10 cellular contexts compared by ENCODE assay signal in the genomic region with DNA sequence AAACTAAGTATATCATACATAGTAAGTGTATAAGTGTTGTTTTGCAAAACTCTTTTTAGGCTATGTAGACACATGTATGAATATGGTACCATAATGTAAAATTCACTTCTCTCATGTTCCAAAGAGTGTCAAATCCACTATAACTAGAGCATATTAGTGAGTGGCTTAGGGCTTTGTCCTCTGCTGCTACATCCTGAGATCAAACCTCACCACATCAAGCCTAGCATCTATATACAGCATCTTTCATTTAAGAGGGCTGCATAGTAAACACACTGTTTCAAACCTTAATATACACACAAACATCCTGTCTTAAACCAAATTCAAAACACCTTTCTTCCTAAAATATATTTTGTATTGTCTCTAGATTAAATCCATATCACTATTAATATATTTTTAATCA. TPM values are rescaled to one million over a fixed set of nuclear protein-coding genes. Genes with fewer than 3 reads are reported as not detected.
DNase-seq lines count a peak whose midpoint lies in the region; ATAC-seq, FAIRE-seq and TF ChIP-seq lines count a peak whose summit lies in the region.
"Had no signal": no experiment of that assay in that cellular context is flagged by ENCODE, and none has a peak within 500 bp of the region (broad histone marks: within the 10 kb centered on the region; RNA-seq: fewer than 3 reads in every experiment).

No MANE protein-coding gene starts in this region.

- TF ChIP-seq POLR2A in HepG2 (IDR thresholded peaks at IDR 0.05; ENCODE audit: insufficient read depth in 1 of 2, low read depth in 2 of 2, low read length in 2 of 2) = no peak

- H3K4me1 ChIP-seq in left ventricle myocardium inferior (peaks cover 100% of the 10 kb centered on the region), HepG2 (ENCODE audit: insufficient read depth, low read length) (peaks cover 31% of the 10 kb centered on the region), urinary bladder (ENCODE audit: insufficient read depth) (peaks cover 5% of the 10 kb centered on the region), pancreas (peaks cover 29 to 56% (median 42%) of the 10 kb centered on the region in 3 donors)

- H3K27ac ChIP-seq in left ventricle myocardium inferior (replicated peaks) (peak overlapping the region; percentile 86), HepG2 (ENCODE audit: extremely low read length, insufficient read depth, low read length) (no peak overlapping the region), urinary bladder (ENCODE audit: low read depth) (no peak overlapping the region), pancreas (peak overlapping the region in 2 of 4 donors; percentile 60 to 83)

- no peak for DNase-seq in left ventricle myocardium inferior
- DNase-seq in Right ventricle myocardium inferior (ENCODE audit: missing footprints) = no peak
- no peak for DNase-seq in activated CD8-positive, alpha-beta T cell treated with anti-CD3 and anti-CD28 coated beads for 36 hours
- DNase-seq in HepG2 (ENCODE audit: low spot score) = no peak
- no peak for DNase-seq in NCI-H2171 (lab: John Stamatoyannopoulos, UW)
- no peak for DNase-seq in MCF 10A (ENCODE audit: unreplicated experiment)
- DNase-seq in pancreas = no peak
- DNase-seq: C1 segment of cervical spinal cord, NCI-H2081 had no signal

- H3K4me2 ChIP-seq in HepG2 (ENCODE audit: low read depth, low read length) = no peak overlapping the region

- no peak for TF ChIP-seq RAD21 in HepG2 (CRISPR knock-in tag; IDR thresholded peaks at IDR 0.05)

- H3K27me3 ChIP-seq in left ventricle myocardium inferior (ENCODE audit: low read depth) (no peaks in the 10 kb centered on the region), HepG2 (ENCODE audit: control insufficient read depth in 1 of 2, insufficient read depth in 2 of 2, low read length in 2 of 2) (no peaks in the 10 kb centered on the region), pancreas (no peaks in the 10 kb centered on the region)

- no peaks in the 10 kb centered on the region for H3K9me3 Mint-ChIP-seq in activated CD8-positive, alpha-beta T cell treated with anti-CD3 and anti-CD28 coated beads for 36 hours
- no peaks in the 10 kb centered on the region for H3K9me3 Mint-ChIP-seq in MCF 10A (ENCODE audit: unreplicated experiment)

- H3K9ac ChIP-seq in HepG2 (ENCODE audit: insufficient read depth, low read depth, low read length) = no peak overlapping the region

- no peak for ATAC-seq in Right ventricle myocardium inferior
- peak; percentile 27 for ATAC-seq in activated CD8-positive, alpha-beta T cell treated with anti-CD3 and anti-CD28 coated beads for 36 hours
- ATAC-seq in HepG2 = no peak
- no peak for ATAC-seq in pancreas

- no peak for TF ChIP-seq EP300 in HepG2 (IDR thresholded peaks at IDR 0.05; ENCODE audit: low read depth in 2 of 2, low read length in 2 of 2)
- no peak for TF ChIP-seq EP300 in HepG2 (CRISPR knock-in tag; IDR thresholded peaks at IDR 0.05; ENCODE audit: borderline replicate concordance)

- peak overlapping the region; percentile 99 for H3K4me3 Mint-ChIP-seq in activated CD8-positive, alpha-beta T cell treated with anti-CD3 and anti-CD28 coated beads for 36 hours
- no peak overlapping the region for H3K4me3 Mint-ChIP-seq in MCF 10A (ENCODE audit: unreplicated experiment)

- peak overlapping the region; percentile 92 for H3K27ac Mint-ChIP-seq in activated CD8-positive, alpha-beta T cell treated with anti-CD3 and anti-CD28 coated beads for 36 hours
- no peak overlapping the region for H3K27ac Mint-ChIP-seq in MCF 10A (ENCODE audit: low read depth, unreplicated experiment)

- H3K36me3 Mint-ChIP-seq in activated CD8-positive, alpha-beta T cell treated with anti-CD3 and anti-CD28 coated beads for 36 hours (ENCODE audit: low read depth) = peaks cover 58% of the 10 kb centered on the region
- peaks cover 43% of the 10 kb centered on the region for H3K36me3 Mint-ChIP-seq in MCF 10A (ENCODE audit: insufficient read depth, unreplicated experiment)

- CTCF ChIA-PET in activated CD8-positive, alpha-beta T cell treated with anti-CD3 and anti-CD28 coated beads for 36 hours (lab: Charles Lee) = interaction anchor here (0.9 to 2.1 kb wide), 3 partner anchors 9 to 40 kb away, joined by 3 to 8 read pairs (median 5); a partner anchor contains a TSS
- CTCF ChIA-PET in HepG2 (lab: Yijun Ruan, JAX; ENCODE audit: low intra/inter-chr PET ratio, low total read pairs) = no interaction called here
- CTCF ChIA-PET in MCF 10A (lab: Yijun Ruan, JAX) = no interaction called here

- FAIRE-seq in HepG2 (lab: Jason Lieb, UNC) (no peak), pancreas (lab: Jason Lieb, UNC) (no peak)

- BruUV-seq in HepG2 (replicated peaks; lab: Mats Ljungman, UMichigan) (TSS peak; percentile 12), MCF 10A (replicated peaks; lab: Mats Ljungman, UMichigan) (no TSS peak)

- in situ Hi-C loops in HepG2 (cut with HindIII; ENCODE audit: extremely low pct_ligation_motif_present, low pct_unique_long_range_greater_than_20kb) = no loop called here

- H3K27me3 Mint-ChIP-seq in activated CD8-positive, alpha-beta T cell treated with anti-CD3 and anti-CD28 coated beads for 36 hours = no peaks in the 10 kb centered on the region
- H3K27me3 Mint-ChIP-seq in MCF 10A (ENCODE audit: insufficient read depth, unreplicated experiment) = no peaks in the 10 kb centered on the region

- peaks cover 90% of the 10 kb centered on the region for H3K79me2 ChIP-seq in HepG2 (ENCODE audit: insufficient read depth, low read length)

- peaks cover 2% of the 10 kb centered on the region; the same call in 1 of the 2 replicates for H4K20me1 ChIP-seq in HepG2 (ENCODE audit: insufficient read depth, low read length)

- no peak overlapping the region for H2AFZ ChIP-seq in HepG2 (ENCODE audit: low read length)

- H3K9me3 ChIP-seq in left ventricle myocardium inferior (replicated peaks) = no peaks in the 10 kb centered on the region
- no peaks in the 10 kb centered on the region for H3K9me3 ChIP-seq in HepG2 (ENCODE audit: low read length)
- no peaks in the 10 kb centered on the region for H3K9me3 ChIP-seq in pancreas

- peaks cover 52% of the 10 kb centered on the region for H3K4me1 Mint-ChIP-seq in activated CD8-positive, alpha-beta T cell treated with anti-CD3 and anti-CD28 coated beads for 36 hours (ENCODE audit: low read depth)
- peaks cover 39% of the 10 kb centered on the region for H3K4me1 Mint-ChIP-seq in MCF 10A (ENCODE audit: insufficient read depth, unreplicated experiment)

- POLR2A ChIA-PET in activated CD8-positive, alpha-beta T cell treated with anti-CD3 and anti-CD28 coated beads for 36 hours (lab: Charles Lee) = interaction anchor here (0.7 to 6.8 kb wide), 5 partner anchors 13 to 80 kb away, joined by 3 to 102 read pairs (median 5); a partner anchor contains a TSS
- POLR2A ChIA-PET in HepG2 (lab: Yijun Ruan, JAX) = no interaction called here
- POLR2A ChIA-PET in MCF 10A (lab: Yijun Ruan, JAX) = interaction anchor here (0.8 to 0.9 kb wide), 3 partner anchors 14 to 81 kb away, joined by 3 to 4 read pairs (median 3); a partner anchor contains a TSS

- H3K36me3 ChIP-seq in left ventricle myocardium inferior (no peaks in the 10 kb centered on the region), HepG2 (replicated peaks in 1 of 2; ENCODE audit: control insufficient read depth in 1 of 2, insufficient read depth in 2 of 2, low read length in 2 of 2) (peaks cover 4 to 16% of the 10 kb centered on the region in 2 experiments), urinary bladder (ENCODE audit: insufficient read depth) (no peaks in the 10 kb centered on the region), pancreas (no peaks in the 10 kb centered on the region)

- no peak for TF ChIP-seq CTCF in left ventricle myocardium inferior (IDR thresholded peaks at IDR 0.05; ENCODE audit: borderline replicate concordance)
- TF ChIP-seq CTCF in activated CD8-positive, alpha-beta T cell treated with anti-CD3 and anti-CD28 coated beads for 36 hours (IDR thresholded peaks at IDR 0.05) = no peak
- no peak for TF ChIP-seq CTCF in HepG2 (CRISPR knock-in tag; IDR thresholded peaks at IDR 0.05)
- TF ChIP-seq CTCF in MCF 10A (IDR thresholded peaks at IDR 0.05; ENCODE audit: unreplicated experiment) = no peak
- no peak for TF ChIP-seq CTCF in pancreas (IDR thresholded peaks at IDR 0.05)

- peak overlapping the region; percentile 58 for H3K4me3 ChIP-seq in left ventricle myocardium inferior
- no peak overlapping the region for H3K4me3 ChIP-seq in HepG2 (replicated peaks in 1 of 3; ENCODE audit: insufficient read depth in 1 of 3, low read depth in 2 of 3, low read length in 3 of 3)
- peak overlapping the region; percentile 25 for H3K4me3 ChIP-seq in urinary bladder (ENCODE audit: low read depth, low read length)
- H3K4me3 ChIP-seq in pancreas = peak overlapping the region in 1 of 4 donors; percentile 19

- intact Hi-C loops in left ventricle myocardium inferior (cut with micrococcal nuclease) (no loop called here), Right ventricle myocardium inferior (cut with DNase I) (loop anchor here (5.0 kb wide), 1 partner anchor 77 kb away; no protein-coding TSS in a partner anchor), HepG2 (cut with micrococcal nuclease; ENCODE audit: unreplicated experiment) (no loop called here), MCF 10A (cut with micrococcal nuclease) (no loop called here), pancreas (cut with DNase I) (no loop called here)
- intact Hi-C loops in activated CD8-positive, alpha-beta T cell treated with anti-CD3 and anti-CD28 coated beads for 36 hours (cut with micrococcal nuclease) = loop anchor here (5.0 kb wide), 1 partner anchor 72 kb away; no protein-coding TSS in a partner anchor

RNA-seq across cellular contexts. Expression of a gene that starts 38.6 kb away (rescaled TPM):
- total RNA-seq in left ventricle myocardium inferior = 31.1 TPM
- 36.7 TPM for total RNA-seq in Right ventricle myocardium inferior
- 10 to 100 TPM; 85.2 to 88.2 TPM for total RNA-seq in activated CD8-positive, alpha-beta T cell treated with anti-CD3 and anti-CD28 coated beads for 36 hours
- 71.5 and 91.5 TPM in 2 replicates for total RNA-seq in HepG2 (2016; rRNA removed; fragmentation: Illumina TruSeq; extraction: Trizol)
- total RNA-seq in HepG2 (2016; cell fraction: cytosol; rRNA removed; fragmentation: Illumina TruSeq; extraction: Trizol; ENCODE audit: low read depth) = 12.1 and 14.2 TPM in 2 replicates
- total RNA-seq in HepG2 (2016; cell fraction: insoluble cytoplasmic fraction; rRNA removed; fragmentation: Illumina TruSeq; extraction: Trizol) = 70.6 and 87.4 TPM in 2 replicates
- total RNA-seq in HepG2 (2016; cell fraction: membrane; rRNA removed; fragmentation: Illumina TruSeq; extraction: Trizol) = 24.5 and 26.2 TPM in 2 replicates
- total RNA-seq in HepG2 (2016; cell fraction: nucleus; rRNA removed; fragmentation: Illumina TruSeq; extraction: Trizol) = 78.4 and 79.2 TPM in 2 replicates
- polyA plus RNA-seq in HepG2 (2011; rRNA removed) = 24.6 and 26.5 TPM in 2 replicates
- polyA plus RNA-seq in HepG2 (2011; cell fraction: cytosol; rRNA removed) = 14.1 and 18.0 TPM in 2 replicates
- polyA plus RNA-seq in HepG2 (2011; cell fraction: nucleus; rRNA removed) = 15.7 and 16.1 TPM in 2 replicates
- polyA plus RNA-seq in HepG2 (2012) = 28.9 and 32.2 TPM in 2 replicates
- 1.6 and 1.9 TPM in 2 replicates for polyA plus RNA-seq in HepG2 (2016; cell fraction: cytosol; fragmentation: Illumina TruSeq; extraction: Trizol; ENCODE audit: low read depth)
- 55.8 and 56.2 TPM in 2 replicates for polyA plus RNA-seq in HepG2 (2016; cell fraction: insoluble cytoplasmic fraction; fragmentation: Illumina TruSeq; extraction: Trizol; ENCODE audit: low read depth)
- 6.4 and 6.6 TPM in 2 replicates for polyA plus RNA-seq in HepG2 (2016; cell fraction: membrane; fragmentation: Illumina TruSeq; extraction: Trizol; ENCODE audit: low read depth)
- 46.4 and 47.1 TPM in 2 replicates for polyA plus RNA-seq in HepG2 (2016; cell fraction: nucleus; fragmentation: Illumina TruSeq; extraction: Trizol; ENCODE audit: insufficient read depth, low read depth)
- 18.2 and 60.6 TPM in 2 replicates for polyA minus RNA-seq in HepG2 (2011; rRNA and poly(A)+ RNA removed; ENCODE audit: low replicate concordance)
- polyA minus RNA-seq in HepG2 (2011; cell fraction: cytosol; rRNA and poly(A)+ RNA removed) = 29.5 and 31.8 TPM in 2 replicates
- polyA minus RNA-seq in HepG2 (2011; cell fraction: nucleus; rRNA and poly(A)+ RNA removed) = 77.6 and 81.4 TPM in 2 replicates
- total RNA-seq in urinary bladder = 83.9 TPM
- 57.4 TPM for polyA plus RNA-seq in urinary bladder
- total RNA-seq in MCF 10A (2022) = 73.7 and 82.1 TPM in 2 replicates
- 10 to 100 TPM; 31.6 to 61.6 (median 40.6) TPM for total RNA-seq in pancreas
- polyA plus RNA-seq in pancreas = 10 to 100 TPM in 1 of 2 donors, 1 to 10 TPM in 1; 9.4 to 18.5 TPM

Comparison
In these comparisons a context has a peak if more than half of its experiments do, and no peak if none do; other contexts are left out.
1. intact Hi-C loops: an anchor here in Right ventricle myocardium inferior (5.0 kb wide) and activated CD8-positive, alpha-beta T cell treated with anti-CD3 and anti-CD28 coated beads for 36 hours (5.0 kb wide); none called in left ventricle myocardium inferior, HepG2, MCF 10A and pancreas.
2. H3K4me3 ChIP-seq: peak in left ventricle myocardium inferior (single experiment) and urinary bladder (single experiment); none in HepG2 (0 of 3).